8 cellular contexts compared by ENCODE assay signal in genomic region chr10:116849271-116850057, GRCh38. TPM values are rescaled to one million over a fixed set of nuclear protein-coding genes. Genes with fewer than 3 reads are reported as not detected.
DNase-seq lines count a peak whose midpoint lies in the region; ATAC-seq, FAIRE-seq and TF ChIP-seq lines count a peak whose summit lies in the region.

TSS of gene ENO4 (plus strand) at chr10:116849499. CDS start at chr10:116849567, 68 bp downstream.

- peak; percentile 84 for DNase-seq in AG08396 (ENCODE audit: low spot score)
- peak; percentile 64 for DNase-seq in NCI-H2196 (lab: John Stamatoyannopoulos, UW; ENCODE audit: unreplicated experiment)
- peak; percentile 69 to 71 for DNase-seq in frontal cortex (ENCODE audit: low spot score in 2 of 2)
- peak; percentile 97 for DNase-seq in neural progenitor cell (ENCODE audit: low spot score)
- no peak for DNase-seq in NK-92 treated with Interleukin-12 subunit alpha and Interleukin-12 subunit beta, amount 100 ng/mL, for 24 hours (lab: John Stamatoyannopoulos, UW)

- peak within 1 kb of the TSS; percentile 83 for H2AFZ ChIP-seq in neural progenitor cell (replicated peaks)

- no peaks in the 10 kb centered on the region for H3K79me2 ChIP-seq in neural progenitor cell (ENCODE audit: low read depth)

- peaks cover 13% of the 10 kb centered on the region for H3K4me1 ChIP-seq in neural progenitor cell

- peak within 1 kb of the TSS; percentile 42 for H3K4me3 Mint-ChIP-seq in activated T-helper 17 cell treated with anti-CD3 and anti-CD28 coated beads, Interleukin-2, amount 50 U/mL, for 72 hours
- peak within 1 kb of the TSS; percentile 92 for H3K4me3 Mint-ChIP-seq in neural progenitor cell

- no peak for FAIRE-seq in frontal cortex (lab: Jason Lieb, UNC)

- H3K27ac Mint-ChIP-seq in activated T-helper 17 cell treated with anti-CD3 and anti-CD28 coated beads, Interleukin-2, amount 50 U/mL, for 72 hours: no peak within 1 kb of the TSS
- peak within 1 kb of the TSS; percentile 94 for H3K27ac Mint-ChIP-seq in neural progenitor cell

- H3K27ac ChIP-seq in neural progenitor cell: peak within 1 kb of the TSS; percentile 43

- H3K4me1 Mint-ChIP-seq in activated T-helper 17 cell treated with anti-CD3 and anti-CD28 coated beads, Interleukin-2, amount 50 U/mL, for 72 hours: peaks cover 7% of the 10 kb centered on the region
- peaks cover 17% of the 10 kb centered on the region for H3K4me1 Mint-ChIP-seq in neural progenitor cell

- ATAC-seq in GM18519 (IDR thresholded peaks at IDR 0.05; ENCODE audit: low FRiP score, unreplicated experiment) (peak; percentile 33), HG02973 (IDR thresholded peaks at IDR 0.05; ENCODE audit: unreplicated experiment) (peak; percentile 53)
- peak; percentile 50 for ATAC-seq in activated T-helper 17 cell treated with anti-CD3 and anti-CD28 coated beads, Interleukin-2, amount 50 U/mL, for 72 hours (replicated peaks)

- no peaks in the 10 kb centered on the region for H3K9me3 ChIP-seq in neural progenitor cell (ENCODE audit: low read depth)

- no peaks in the 10 kb centered on the region for H4K20me1 ChIP-seq in neural progenitor cell (ENCODE audit: low read depth)

- TF ChIP-seq CTCF in neural progenitor cell (IDR thresholded peaks at IDR 0.05): no peak

- H3F3A ChIP-seq in neural progenitor cell (ENCODE audit: low read depth): peaks cover 25% of the 10 kb centered on the region

- peak within 1 kb of the TSS; percentile 74 for H3K4me3 ChIP-seq in neural progenitor cell

- H3K36me3 ChIP-seq in neural progenitor cell: no peaks in the 10 kb centered on the region

- H3K9me3 Mint-ChIP-seq in activated T-helper 17 cell treated with anti-CD3 and anti-CD28 coated beads, Interleukin-2, amount 50 U/mL, for 72 hours: no peaks in the 10 kb centered on the region
- no peaks in the 10 kb centered on the region for H3K9me3 Mint-ChIP-seq in neural progenitor cell

- H3K27me3 ChIP-seq in neural progenitor cell: peaks cover 14% of the 10 kb centered on the region

- peak within 1 kb of the TSS; percentile 89 for H3K4me2 ChIP-seq in neural progenitor cell

- H3K36me3 Mint-ChIP-seq in activated T-helper 17 cell treated with anti-CD3 and anti-CD28 coated beads, Interleukin-2, amount 50 U/mL, for 72 hours (ENCODE audit: low read depth): no peaks in the 10 kb centered on the region
- no peaks in the 10 kb centered on the region for H3K36me3 Mint-ChIP-seq in neural progenitor cell

- peaks cover 48% of the 10 kb centered on the region for H3K27me3 Mint-ChIP-seq in activated T-helper 17 cell treated with anti-CD3 and anti-CD28 coated beads, Interleukin-2, amount 50 U/mL, for 72 hours
- H3K27me3 Mint-ChIP-seq in neural progenitor cell (ENCODE audit: insufficient read depth, low read depth): peaks cover 11% of the 10 kb centered on the region

- H3K9ac ChIP-seq in neural progenitor cell: peak within 1 kb of the TSS; percentile 67

RNA-seq across cellular contexts. Expression of gene ENO4, which starts in this region (rescaled TPM):
- total RNA-seq in activated T-helper 17 cell treated with anti-CD3 and anti-CD28 coated beads, Interleukin-2, amount 50 U/mL, for 72 hours: not detected
- total RNA-seq in frontal cortex (1.2 TPM), neural progenitor cell (ENCODE audit: low replicate concordance) (0.84 and 10.0 TPM in 2 replicates)

Comparison
In these comparisons a context has a peak if more than half of its experiments do, and no peak if none do; other contexts are left out.
1. Peak in ATAC-seq in activated T-helper 17 cell treated with anti-CD3 and anti-CD28 coated beads, Interleukin-2, amount 50 U/mL, for 72 hours; RNA of the gene not detected or under 1 TPM.